8 cellular contexts compared by ENCODE assay signal in genomic region chr4:14749910-14750309, GRCh38.
DNase-seq lines count a peak whose midpoint lies in the region; ATAC-seq and TF ChIP-seq lines count a peak whose summit lies in the region.

No MANE protein-coding gene starts in this region.

- H3K27me3 Mint-ChIP-seq in endodermal cell (ENCODE audit: insufficient read depth): peaks cover 2% of the 10 kb centered on the region

- H3K27ac ChIP-seq in endodermal cell (ENCODE audit: low read depth, low read length) (no peak overlapping the region), thyroid gland (no peak overlapping the region)

- H3K36me3 ChIP-seq in endodermal cell (ENCODE audit: control insufficient read depth, insufficient read depth, low read length): no peaks in the 10 kb centered on the region
- H3K36me3 ChIP-seq in thyroid gland: no peaks in the 10 kb centered on the region

- peaks cover 30% of the 10 kb centered on the region for H3K9me3 ChIP-seq in endodermal cell (ENCODE audit: control insufficient read depth, low read length)
- H3K9me3 ChIP-seq in thyroid gland: no peaks in the 10 kb centered on the region

- intact Hi-C loops in thyroid gland (cut with DNase I): no loop called here

- H3K4me3 ChIP-seq in endodermal cell (ENCODE audit: low read length) (no peak overlapping the region), thyroid gland (replicated peaks in 1 of 3) (no peak overlapping the region)

- no peaks in the 10 kb centered on the region for H3K4me1 ChIP-seq in endodermal cell (ENCODE audit: control insufficient read depth, insufficient read depth, low read length)
- H3K4me1 ChIP-seq in thyroid gland: no peaks in the 10 kb centered on the region

- no peak overlapping the region for H3K9ac ChIP-seq in endodermal cell (ENCODE audit: extremely low read depth, low read length, poor library complexity, severe bottlenecking)

- no peak overlapping the region for H3K27ac Mint-ChIP-seq in endodermal cell

- H3K4me3 Mint-ChIP-seq in endodermal cell: no peak overlapping the region

- DNase-seq in AG08396 (ENCODE audit: low spot score): peak; percentile 9
- peak; percentile 16 for DNase-seq in NCI-H345 (lab: John Stamatoyannopoulos, UW)
- DNase-seq in endodermal cell: peak; percentile 55
- DNase-seq in pons (ENCODE audit: low spot score): peak; percentile 52
- DNase-seq in NCI-H1436 treated with DMSO at 0.1 percent for 48 hours (lab: John Stamatoyannopoulos, UW): no peak
- DNase-seq in DMS114 treated with DMSO at 0.1 percent for 48 hours (lab: John Stamatoyannopoulos, UW; ENCODE audit: unreplicated experiment): no peak
- no peak for DNase-seq in thyroid gland

- 75 to 80% methylated on average over 1 to 2 of the region's 2 CpGs for WGBS in endodermal cell (ENCODE audit: insufficient coverage in 1 of 2, insufficient read length in 1 of 2), 2 experiments
- WGBS in thyroid gland, 2 donors: 60 to 71% methylated on average over 2 of the region's 2 CpGs

- peak; percentile 59 for TF ChIP-seq CTCF in endodermal cell (conservative IDR thresholded peaks at IDR 0.05)
- TF ChIP-seq CTCF in thyroid gland (IDR thresholded peaks at IDR 0.05): no peak

- H3K4me1 Mint-ChIP-seq in endodermal cell: peaks cover 12% of the 10 kb centered on the region

- H3K9me3 Mint-ChIP-seq in endodermal cell: peaks cover 41% of the 10 kb centered on the region

- H3K27me3 ChIP-seq in endodermal cell (ENCODE audit: control insufficient read depth, insufficient read depth, low read length, poor library complexity, severe bottlenecking) (no peaks in the 10 kb centered on the region), thyroid gland (no peaks in the 10 kb centered on the region)

- no peak for TF ChIP-seq POLR2A in thyroid gland (IDR thresholded peaks at IDR 0.05)

- ATAC-seq in GM18867 (IDR thresholded peaks at IDR 0.05; ENCODE audit: unreplicated experiment): peak; percentile 62

- H3K36me3 Mint-ChIP-seq in endodermal cell (ENCODE audit: low read depth): peaks cover 5% of the 10 kb centered on the region

Comparison
In these comparisons a context has a peak if more than half of its experiments do, and no peak if none do; other contexts are left out.
1. DNase-seq: peak in AG08396 (single experiment), NCI-H345 (single experiment), endodermal cell (single experiment) and pons (single experiment); none in NCI-H1436 treated with DMSO at 0.1 percent for 48 hours (single experiment), DMS114 treated with DMSO at 0.1 percent for 48 hours (single experiment) and thyroid gland (0 of 2).